ENCODE assay signal across 2 cellular contexts in the genomic region with DNA sequence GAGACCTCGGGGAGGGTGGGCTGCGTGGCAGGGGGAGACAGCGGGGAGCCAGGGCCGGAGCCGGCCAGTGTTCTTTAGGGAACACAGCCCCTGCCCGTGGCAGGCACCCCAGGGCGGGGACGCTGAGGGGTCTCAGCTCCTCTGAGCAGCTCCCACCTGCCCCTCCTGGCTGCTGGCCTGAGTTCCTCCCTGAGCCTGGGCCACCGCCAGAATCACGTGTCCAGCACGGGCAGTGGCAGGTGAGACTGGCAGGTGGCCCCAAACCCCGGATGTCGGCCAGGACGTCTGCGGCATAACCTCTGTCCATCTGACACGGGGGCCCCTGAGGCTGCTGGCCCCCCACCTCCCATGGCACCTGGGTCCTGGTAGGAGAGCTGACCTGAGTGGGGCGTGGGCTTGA.
A peak's percentile ranks its signal among the peaks of the same experiment; 100 is the strongest.
TF ChIP-seq lines count a peak whose summit lies in the region.

No MANE protein-coding gene starts in this region.

TF ChIP-seq in Ishikawa, 13 proteins besides CTCF, POLR2A, EP300 and RAD21:
- TF ChIP-seq, protein P1, sequence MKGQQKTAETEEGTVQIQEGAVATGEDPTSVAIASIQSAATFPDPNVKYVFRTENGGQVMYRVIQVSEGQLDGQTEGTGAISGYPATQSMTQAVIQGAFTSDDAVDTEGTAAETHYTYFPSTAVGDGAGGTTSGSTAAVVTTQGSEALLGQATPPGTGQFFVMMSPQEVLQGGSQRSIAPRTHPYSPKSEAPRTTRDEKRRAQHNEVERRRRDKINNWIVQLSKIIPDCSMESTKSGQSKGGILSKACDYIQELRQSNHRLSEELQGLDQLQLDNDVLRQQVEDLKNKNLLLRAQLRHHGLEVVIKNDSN (IDR thresholded peaks at IDR 0.05): peak; percentile 33; the same call in 1 of the 2 replicates
- TF ChIP-seq FOXM1 (IDR thresholded peaks at IDR 0.05; ENCODE audit: borderline replicate concordance, low read depth) (no peak), TCF12 (IDR thresholded peaks at IDR 0.05; ENCODE audit: low read depth) (no peak), YY1 (IDR thresholded peaks at IDR 0.05; ENCODE audit: low read depth) (no peak), TEAD4 (IDR thresholded peaks at IDR 0.05) (no peak), EGR1 (IDR thresholded peaks at IDR 0.05) (no peak)
- TF ChIP-seq, protein P2, sequence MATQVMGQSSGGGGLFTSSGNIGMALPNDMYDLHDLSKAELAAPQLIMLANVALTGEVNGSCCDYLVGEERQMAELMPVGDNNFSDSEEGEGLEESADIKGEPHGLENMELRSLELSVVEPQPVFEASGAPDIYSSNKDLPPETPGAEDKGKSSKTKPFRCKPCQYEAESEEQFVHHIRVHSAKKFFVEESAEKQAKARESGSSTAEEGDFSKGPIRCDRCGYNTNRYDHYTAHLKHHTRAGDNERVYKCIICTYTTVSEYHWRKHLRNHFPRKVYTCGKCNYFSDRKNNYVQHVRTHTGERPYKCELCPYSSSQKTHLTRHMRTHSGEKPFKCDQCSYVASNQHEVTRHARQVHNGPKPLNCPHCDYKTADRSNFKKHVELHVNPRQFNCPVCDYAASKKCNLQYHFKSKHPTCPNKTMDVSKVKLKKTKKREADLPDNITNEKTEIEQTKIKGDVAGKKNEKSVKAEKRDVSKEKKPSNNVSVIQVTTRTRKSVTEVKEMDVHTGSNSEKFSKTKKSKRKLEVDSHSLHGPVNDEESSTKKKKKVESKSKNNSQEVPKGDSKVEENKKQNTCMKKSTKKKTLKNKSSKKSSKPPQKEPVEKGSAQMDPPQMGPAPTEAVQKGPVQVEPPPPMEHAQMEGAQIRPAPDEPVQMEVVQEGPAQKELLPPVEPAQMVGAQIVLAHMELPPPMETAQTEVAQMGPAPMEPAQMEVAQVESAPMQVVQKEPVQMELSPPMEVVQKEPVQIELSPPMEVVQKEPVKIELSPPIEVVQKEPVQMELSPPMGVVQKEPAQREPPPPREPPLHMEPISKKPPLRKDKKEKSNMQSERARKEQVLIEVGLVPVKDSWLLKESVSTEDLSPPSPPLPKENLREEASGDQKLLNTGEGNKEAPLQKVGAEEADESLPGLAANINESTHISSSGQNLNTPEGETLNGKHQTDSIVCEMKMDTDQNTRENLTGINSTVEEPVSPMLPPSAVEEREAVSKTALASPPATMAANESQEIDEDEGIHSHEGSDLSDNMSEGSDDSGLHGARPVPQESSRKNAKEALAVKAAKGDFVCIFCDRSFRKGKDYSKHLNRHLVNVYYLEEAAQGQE (IDR thresholded peaks at IDR 0.05; ENCODE audit: low read depth): no peak
- TF ChIP-seq, protein P3, sequence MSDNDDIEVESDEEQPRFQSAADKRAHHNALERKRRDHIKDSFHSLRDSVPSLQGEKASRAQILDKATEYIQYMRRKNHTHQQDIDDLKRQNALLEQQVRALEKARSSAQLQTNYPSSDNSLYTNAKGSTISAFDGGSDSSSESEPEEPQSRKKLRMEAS (IDR thresholded peaks at IDR 0.05): no peak

TF ChIP-seq in H1, 55 proteins besides CTCF, POLR2A, EP300 and RAD21:
- no peak for TF ChIP-seq CBX5 (IDR thresholded peaks at IDR 0.05; ENCODE audit: low read depth, low read length)
